In the genomic region with DNA sequence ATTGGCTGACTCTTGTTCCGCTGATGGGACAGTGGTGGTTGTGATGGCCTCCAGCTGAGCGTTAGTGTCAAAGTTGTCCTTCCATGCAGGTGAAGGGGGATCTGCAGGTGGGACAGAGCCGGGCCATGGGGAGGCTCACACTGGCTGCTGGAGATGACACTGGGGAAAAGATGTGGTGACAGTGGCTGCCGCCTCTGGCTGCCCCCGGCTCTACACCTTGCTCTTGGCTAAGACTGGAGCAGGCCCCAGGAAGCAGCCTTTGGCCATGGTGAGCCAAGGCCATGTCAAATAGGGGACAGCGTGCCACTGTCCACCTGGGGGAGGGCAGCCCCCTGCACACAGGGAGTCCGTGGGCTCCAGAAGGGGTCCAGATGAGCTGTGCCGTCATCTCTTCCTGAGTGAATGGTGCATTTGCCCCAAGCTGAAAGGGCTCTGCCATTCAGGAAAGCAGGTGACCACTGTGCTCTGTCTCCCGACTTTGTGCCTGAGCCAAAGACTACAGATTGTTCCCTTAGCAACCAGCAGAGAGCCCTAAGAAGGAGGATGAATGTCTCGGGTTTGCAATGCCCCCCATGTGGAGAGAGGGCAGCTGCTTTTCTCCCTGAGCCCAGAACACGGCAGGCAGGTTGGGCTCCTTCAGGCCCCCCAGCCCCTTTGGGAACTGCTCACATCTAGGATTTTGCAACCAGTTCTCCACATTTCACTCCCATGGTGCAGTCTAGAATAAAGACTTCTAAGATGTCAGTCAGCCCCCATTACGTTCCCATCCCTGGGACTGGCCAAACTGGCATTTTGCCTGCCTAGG, we compare ENCODE assay signal across 18 cellular contexts.
"Had no signal": no experiment of that assay in that cellular context is flagged by ENCODE, and none has a peak within 500 bp of the region (broad histone marks: within the 10 kb centered on the region; RNA-seq: fewer than 3 reads in every experiment).

No MANE protein-coding gene starts in this region.

- ATAC-seq: activated naive CD8-positive, alpha-beta T cell treated with anti-CD3 and anti-CD28 coated beads, Interleukin-2, amount 50 U/mL, for 24 hours; gastrocnemius medialis; heart left ventricle; mucosa of descending colon; pancreas had no signal

- H3K36me3 ChIP-seq: gastrocnemius medialis, heart left ventricle, pancreas, sigmoid colon had no signal

- H3K27ac Mint-ChIP-seq: activated naive CD4-positive, alpha-beta T cell treated with anti-CD3 and anti-CD28 coated beads for 36 hours; memory B cell had no signal

- H3K9me3 Mint-ChIP-seq: central memory CD8-positive, alpha-beta T cell; memory B cell; neural crest cell had no signal

- H3K9me3 ChIP-seq: gastrocnemius medialis, heart left ventricle, mucosa of descending colon, pancreas, sigmoid colon had no signal

- H3K27me3 ChIP-seq: gastrocnemius medialis, pancreas, sigmoid colon had no signal

- H3K4me1 Mint-ChIP-seq: central memory CD8-positive, alpha-beta T cell had no signal

- H3K27ac ChIP-seq: coronary artery, gastrocnemius medialis, heart left ventricle, pancreas, sigmoid colon had no signal

- H3K36me3 Mint-ChIP-seq: memory B cell, naive B cell had no signal

- H3K4me3 ChIP-seq: coronary artery, gastrocnemius medialis, heart left ventricle, mucosa of descending colon, pancreas, sigmoid colon had no signal

- H3K4me1 ChIP-seq: gastrocnemius medialis, heart left ventricle, pancreas, sigmoid colon had no signal

- H3K4me3 Mint-ChIP-seq: activated naive CD4-positive, alpha-beta T cell treated with anti-CD3 and anti-CD28 coated beads for 36 hours; central memory CD8-positive, alpha-beta T cell; neural crest cell had no signal

- DNase-seq: activated CD4-positive, alpha-beta T cell treated with anti-CD3 and anti-CD28 coated beads for 48 hours; activated CD4-positive, CD25-positive, alpha-beta regulatory T cell; activated naive CD4-positive, alpha-beta T cell treated with anti-CD3 and anti-CD28 coated beads for 36 hours; activated naive CD8-positive, alpha-beta T cell treated with anti-CD3 and anti-CD28 coated beads, Interleukin-2, amount 50 U/mL, for 24 hours; aorta; gastrocnemius medialis; heart left ventricle; mucosa of descending colon; naive B cell; pancreas; sigmoid colon; stimulated activated CD4-positive, alpha-beta T cell treated with anti-CD3 and anti-CD28 coated beads, Interleukin-4, amount 100 ng/mL, for 4 hours; stimulated activated naive CD4-positive, alpha-beta T cell; T1000 had no signal
